Comparison of ENCODE assay signal across 1 cellular context in genomic region chr16:88618182-88618955, GRCh38.
TF ChIP-seq lines count a peak whose summit lies in the region.

No MANE protein-coding gene starts in this region.

TF ChIP-seq in HepG2, 621 proteins besides CTCF, POLR2A, EP300 and RAD21 (continued from another document and continues in another):
- TF ChIP-seq ZBED4 (CRISPR knock-in tag; IDR thresholded peaks at IDR 0.05; ENCODE audit: borderline replicate concordance), result peak; percentile 53; the same call in 1 of the 2 replicates
- 0 out of 2 replicates have a peak, but pooled peaks have one; percentile 45 for TF ChIP-seq KMT2B (CRISPR knock-in tag; IDR thresholded peaks at IDR 0.05)
- 0 out of 2 replicates have a peak, but pooled peaks have one; percentile 9 for TF ChIP-seq ZNF276 (CRISPR knock-in tag; IDR thresholded peaks at IDR 0.05; ENCODE audit: low read depth)
- TF ChIP-seq MXD4 (CRISPR knock-in tag; IDR thresholded peaks at IDR 0.05), result peak; percentile 91; the same call in 1 of the 2 replicates
- 0 out of 2 replicates have a peak, but pooled peaks have one; percentile 50 for TF ChIP-seq NFAT5 (CRISPR knock-in tag; IDR thresholded peaks at IDR 0.05)
- TF ChIP-seq ZNF230 (CRISPR knock-in tag; IDR thresholded peaks at IDR 0.05), result 0 out of 2 replicates have a peak, but pooled peaks have one; percentile 19
- TF ChIP-seq DR1 (CRISPR knock-in tag; IDR thresholded peaks at IDR 0.05), result 0 out of 2 replicates have a peak, but pooled peaks have one; percentile 32
- peak; percentile 73; the same call in 1 of the 2 replicates for TF ChIP-seq TBX2 (CRISPR knock-in tag; IDR thresholded peaks at IDR 0.05; ENCODE audit: borderline replicate concordance)
- no peak for TF ChIP-seq ZNF670 (CRISPR knock-in tag; IDR thresholded peaks at IDR 0.05; ENCODE audit: borderline replicate concordance)
- peak; percentile 37; the same call in 1 of the 2 replicates for TF ChIP-seq KAT8 (CRISPR knock-in tag; IDR thresholded peaks at IDR 0.05)
- TF ChIP-seq MLLT10 (CRISPR knock-in tag; IDR thresholded peaks at IDR 0.05), result no peak
- no peak for TF ChIP-seq ZUFSP (CRISPR knock-in tag; IDR thresholded peaks at IDR 0.05; ENCODE audit: borderline replicate concordance)
- TF ChIP-seq MED13 (CRISPR knock-in tag; IDR thresholded peaks at IDR 0.05), result 0 out of 2 replicates have a peak, but pooled peaks have one; percentile 48
- peak; percentile 59; the same call in 1 of the 2 replicates for TF ChIP-seq NCOA2 (CRISPR knock-in tag; IDR thresholded peaks at IDR 0.05)
- TF ChIP-seq NFYB (CRISPR knock-in tag; IDR thresholded peaks at IDR 0.05), result no peak
- TF ChIP-seq HDAC2 (CRISPR knock-in tag; IDR thresholded peaks at IDR 0.05), result peak; percentile 74; the same call in 1 of the 2 replicates
- TF ChIP-seq ZBTB10 (CRISPR knock-in tag; IDR thresholded peaks at IDR 0.05; ENCODE audit: borderline replicate concordance), result 0 out of 2 replicates have a peak, but pooled peaks have one; percentile 74
- 0 out of 2 replicates have a peak, but pooled peaks have one; percentile 12 for TF ChIP-seq ZHX2 (IDR thresholded peaks at IDR 0.05; ENCODE audit: low read depth)
- no peak for TF ChIP-seq ZHX2 (CRISPR knock-in tag; IDR thresholded peaks at IDR 0.05; ENCODE audit: borderline replicate concordance)
- TF ChIP-seq ZNF33A (CRISPR knock-in tag; IDR thresholded peaks at IDR 0.05; ENCODE audit: borderline replicate concordance), result no peak
- TF ChIP-seq ZNF282 (IDR thresholded peaks at IDR 0.05; ENCODE audit: partially characterized antibody), result no peak
- peak; percentile 92 for TF ChIP-seq PAXIP1 (CRISPR knock-in tag; conservative IDR thresholded peaks at IDR 0.05)
- TF ChIP-seq RFX3 (CRISPR knock-in tag; IDR thresholded peaks at IDR 0.05), result no peak
- no peak for TF ChIP-seq HDAC6 (IDR thresholded peaks at IDR 0.05; ENCODE audit: low read depth, low read length)
- TF ChIP-seq MIER2 (CRISPR knock-in tag; IDR thresholded peaks at IDR 0.05), result peak; percentile 30; the same call in 1 of the 2 replicates
- TF ChIP-seq HNRNPL (IDR thresholded peaks at IDR 0.05; ENCODE audit: low read depth, low read length), result peak; percentile 100
